1 cellular context compared by ENCODE assay signal in the genomic region with DNA sequence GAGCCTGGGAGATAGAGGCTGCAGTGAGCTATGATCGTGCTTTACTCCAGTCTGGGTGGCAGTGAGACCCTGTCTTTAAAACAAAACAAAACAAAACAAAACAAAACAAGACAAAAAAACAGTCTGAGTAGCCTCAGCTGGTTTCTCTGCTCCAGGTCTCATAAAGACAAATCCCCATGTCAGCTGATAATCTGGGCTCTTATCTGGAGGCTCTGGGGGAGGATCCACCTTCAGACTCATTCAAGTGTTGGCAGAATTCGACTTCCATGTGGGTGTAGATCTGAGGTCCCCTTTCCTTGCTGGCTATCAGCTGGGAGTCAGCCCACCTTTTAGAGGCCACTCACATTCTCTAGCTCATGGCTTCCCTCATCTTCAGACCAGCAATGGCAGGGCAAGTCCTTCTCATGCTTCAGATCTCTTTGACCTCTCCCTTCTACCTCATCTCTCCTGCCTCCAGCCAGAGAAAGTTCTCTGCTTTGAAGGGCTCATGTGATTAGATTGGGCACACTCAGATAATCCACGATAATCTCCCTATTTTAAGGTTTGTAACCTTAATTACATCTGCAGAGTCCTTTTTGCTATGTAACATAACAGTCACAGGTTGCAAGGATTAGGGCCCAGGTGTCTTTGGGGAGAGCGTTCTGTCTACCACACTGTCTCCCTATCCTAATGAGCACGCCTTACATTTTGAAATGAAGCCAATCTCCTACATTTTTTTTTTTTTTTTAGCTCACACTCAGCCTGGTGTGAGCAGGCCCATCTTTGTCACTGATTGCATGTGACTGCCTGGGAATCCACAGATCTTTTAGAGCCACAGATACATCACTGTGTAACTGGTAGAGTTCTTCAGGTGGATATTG.
TF ChIP-seq lines count a peak whose summit lies in the region.

No MANE protein-coding gene starts in this region.

TF ChIP-seq in K562, 482 proteins besides CTCF, POLR2A, EP300 and RAD21 (continued from another document and continues in another):
- TF ChIP-seq, protein P1, sequence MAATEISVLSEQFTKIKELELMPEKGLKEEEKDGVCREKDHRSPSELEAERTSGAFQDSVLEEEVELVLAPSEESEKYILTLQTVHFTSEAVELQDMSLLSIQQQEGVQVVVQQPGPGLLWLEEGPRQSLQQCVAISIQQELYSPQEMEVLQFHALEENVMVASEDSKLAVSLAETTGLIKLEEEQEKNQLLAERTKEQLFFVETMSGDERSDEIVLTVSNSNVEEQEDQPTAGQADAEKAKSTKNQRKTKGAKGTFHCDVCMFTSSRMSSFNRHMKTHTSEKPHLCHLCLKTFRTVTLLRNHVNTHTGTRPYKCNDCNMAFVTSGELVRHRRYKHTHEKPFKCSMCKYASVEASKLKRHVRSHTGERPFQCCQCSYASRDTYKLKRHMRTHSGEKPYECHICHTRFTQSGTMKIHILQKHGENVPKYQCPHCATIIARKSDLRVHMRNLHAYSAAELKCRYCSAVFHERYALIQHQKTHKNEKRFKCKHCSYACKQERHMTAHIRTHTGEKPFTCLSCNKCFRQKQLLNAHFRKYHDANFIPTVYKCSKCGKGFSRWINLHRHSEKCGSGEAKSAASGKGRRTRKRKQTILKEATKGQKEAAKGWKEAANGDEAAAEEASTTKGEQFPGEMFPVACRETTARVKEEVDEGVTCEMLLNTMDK (IDR thresholded peaks at IDR 0.05; ENCODE audit: borderline replicate concordance, insufficient read depth, low read depth, low read length, poor library complexity, severe bottlenecking) = no peak
- TF ChIP-seq, protein P2, sequence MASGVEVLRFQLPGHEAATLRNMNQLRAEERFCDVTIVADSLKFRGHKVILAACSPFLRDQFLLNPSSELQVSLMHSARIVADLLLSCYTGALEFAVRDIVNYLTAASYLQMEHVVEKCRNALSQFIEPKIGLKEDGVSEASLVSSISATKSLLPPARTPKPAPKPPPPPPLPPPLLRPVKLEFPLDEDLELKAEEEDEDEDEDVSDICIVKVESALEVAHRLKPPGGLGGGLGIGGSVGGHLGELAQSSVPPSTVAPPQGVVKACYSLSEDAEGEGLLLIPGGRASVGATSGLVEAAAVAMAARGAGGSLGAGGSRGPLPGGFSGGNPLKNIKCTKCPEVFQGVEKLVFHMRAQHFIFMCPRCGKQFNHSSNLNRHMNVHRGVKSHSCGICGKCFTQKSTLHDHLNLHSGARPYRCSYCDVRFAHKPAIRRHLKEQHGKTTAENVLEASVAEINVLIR (CRISPR knock-in tag; IDR thresholded peaks at IDR 0.05) = no peak
- TF ChIP-seq, protein P3, sequence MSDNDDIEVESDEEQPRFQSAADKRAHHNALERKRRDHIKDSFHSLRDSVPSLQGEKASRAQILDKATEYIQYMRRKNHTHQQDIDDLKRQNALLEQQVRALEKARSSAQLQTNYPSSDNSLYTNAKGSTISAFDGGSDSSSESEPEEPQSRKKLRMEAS (CRISPR knock-in tag; IDR thresholded peaks at IDR 0.05) = no peak
- TF ChIP-seq CBX1 (IDR thresholded peaks at IDR 0.05; ENCODE audit: low read depth) (no peak), DIDO1 (tag; IDR thresholded peaks at IDR 0.05; ENCODE audit: low read depth) (no peak), RCOR1 (IDR thresholded peaks at IDR 0.05; ENCODE audit: borderline replicate concordance in 1 of 2, low read depth in 2 of 2, low read length in 2 of 2) (peak; percentile 42 to 81; a peak in 2 of 4 replicates), MEF2D (tag; conservative IDR thresholded peaks at IDR 0.05; ENCODE audit: low read depth) (0 out of 2 replicates have a peak, but pooled peaks have one; percentile 18), ZBTB17 (CRISPR knock-in tag; IDR thresholded peaks at IDR 0.05) (no peak), CXXC5 (CRISPR knock-in tag; IDR thresholded peaks at IDR 0.05) (no peak), NONO (IDR thresholded peaks at IDR 0.05; ENCODE audit: low read depth in 2 of 2, low read length in 1 of 2) (no peak), RFX1 (IDR thresholded peaks at IDR 0.05) (no peak), MAFK (IDR thresholded peaks at IDR 0.05; ENCODE audit: low read length) (peak; percentile 9; the same call in 1 of the 2 replicates), ZNF143 (CRISPR knock-in tag; IDR thresholded peaks at IDR 0.05) (no peak), HMG20B (CRISPR knock-in tag; IDR thresholded peaks at IDR 0.05) (no peak), GATAD2A (IDR thresholded peaks at IDR 0.05) (no peak), HLTF (IDR thresholded peaks at IDR 0.05) (0 out of 2 replicates have a peak, but pooled peaks have one; percentile 28), ZSCAN32 (CRISPR knock-in tag; IDR thresholded peaks at IDR 0.05) (no peak), CC2D1A (IDR thresholded peaks at IDR 0.05) (no peak), MCM3 (IDR thresholded peaks at IDR 0.05) (no peak), ADNP (tag; IDR thresholded peaks at IDR 0.05) (no peak), NFIC (IDR thresholded peaks at IDR 0.05) (peak; percentile 61; the same call in 1 of the 2 replicates), ZNF57 (CRISPR knock-in tag; IDR thresholded peaks at IDR 0.05) (no peak), XRCC3 (IDR thresholded peaks at IDR 0.05) (no peak), CAMTA2 (CRISPR knock-in tag; conservative IDR thresholded peaks at IDR 0.05) (no peak), TBL1XR1 (IDR thresholded peaks at IDR 0.05; ENCODE audit: low read length in 2 of 2) (peak in 1 of 2 experiments; percentile 23; a peak in 1 of 4 replicates), CEBPB (tag; IDR thresholded peaks at IDR 0.05) (no peak), ARNT (IDR thresholded peaks at IDR 0.05) (0 out of 4 replicates have a peak, but pooled peaks of 1 of the 2 experiments have one; percentile 24), FIP1L1 (IDR thresholded peaks at IDR 0.05; ENCODE audit: low read depth, low read length, poor library complexity, severe bottlenecking) (no peak), DNMT1 (IDR thresholded peaks at IDR 0.05) (no peak)
- TF ChIP-seq, protein P4, sequence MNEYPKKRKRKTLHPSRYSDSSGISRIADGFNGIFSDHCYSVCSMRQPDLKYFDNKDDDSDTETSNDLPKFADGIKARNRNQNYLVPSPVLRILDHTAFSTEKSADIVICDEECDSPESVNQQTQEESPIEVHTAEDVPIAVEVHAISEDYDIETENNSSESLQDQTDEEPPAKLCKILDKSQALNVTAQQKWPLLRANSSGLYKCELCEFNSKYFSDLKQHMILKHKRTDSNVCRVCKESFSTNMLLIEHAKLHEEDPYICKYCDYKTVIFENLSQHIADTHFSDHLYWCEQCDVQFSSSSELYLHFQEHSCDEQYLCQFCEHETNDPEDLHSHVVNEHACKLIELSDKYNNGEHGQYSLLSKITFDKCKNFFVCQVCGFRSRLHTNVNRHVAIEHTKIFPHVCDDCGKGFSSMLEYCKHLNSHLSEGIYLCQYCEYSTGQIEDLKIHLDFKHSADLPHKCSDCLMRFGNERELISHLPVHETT (CRISPR knock-in tag; conservative IDR thresholded peaks at IDR 0.05 in 1 of 2, IDR thresholded peaks at IDR 0.05 in 1 of 2) = no peak
- TF ChIP-seq, protein P5, sequence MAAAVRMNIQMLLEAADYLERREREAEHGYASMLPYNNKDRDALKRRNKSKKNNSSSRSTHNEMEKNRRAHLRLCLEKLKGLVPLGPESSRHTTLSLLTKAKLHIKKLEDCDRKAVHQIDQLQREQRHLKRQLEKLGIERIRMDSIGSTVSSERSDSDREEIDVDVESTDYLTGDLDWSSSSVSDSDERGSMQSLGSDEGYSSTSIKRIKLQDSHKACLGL (CRISPR knock-in tag; IDR thresholded peaks at IDR 0.05; ENCODE audit: borderline replicate concordance, poor library complexity, severe bottlenecking) = no peak
- TF ChIP-seq, protein P6, sequence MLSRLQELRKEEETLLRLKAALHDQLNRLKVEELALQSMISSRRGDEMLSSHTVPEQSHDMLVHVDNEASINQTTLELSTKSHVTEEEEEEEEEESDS (CRISPR knock-in tag; IDR thresholded peaks at IDR 0.05) = no peak
- TF ChIP-seq, protein P7, sequence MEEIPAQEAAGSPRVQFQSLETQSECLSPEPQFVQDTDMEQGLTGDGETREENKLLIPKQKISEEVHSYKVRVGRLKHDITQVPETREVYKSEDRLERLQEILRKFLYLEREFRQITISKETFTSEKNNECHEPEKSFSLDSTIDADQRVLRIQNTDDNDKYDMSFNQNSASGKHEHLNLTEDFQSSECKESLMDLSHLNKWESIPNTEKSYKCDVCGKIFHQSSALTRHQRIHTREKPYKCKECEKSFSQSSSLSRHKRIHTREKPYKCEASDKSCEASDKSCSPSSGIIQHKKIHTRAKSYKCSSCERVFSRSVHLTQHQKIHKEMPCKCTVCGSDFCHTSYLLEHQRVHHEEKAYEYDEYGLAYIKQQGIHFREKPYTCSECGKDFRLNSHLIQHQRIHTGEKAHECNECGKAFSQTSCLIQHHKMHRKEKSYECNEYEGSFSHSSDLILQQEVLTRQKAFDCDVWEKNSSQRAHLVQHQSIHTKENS (CRISPR knock-in tag; IDR thresholded peaks at IDR 0.05) = no peak
- TF ChIP-seq, protein P8, sequence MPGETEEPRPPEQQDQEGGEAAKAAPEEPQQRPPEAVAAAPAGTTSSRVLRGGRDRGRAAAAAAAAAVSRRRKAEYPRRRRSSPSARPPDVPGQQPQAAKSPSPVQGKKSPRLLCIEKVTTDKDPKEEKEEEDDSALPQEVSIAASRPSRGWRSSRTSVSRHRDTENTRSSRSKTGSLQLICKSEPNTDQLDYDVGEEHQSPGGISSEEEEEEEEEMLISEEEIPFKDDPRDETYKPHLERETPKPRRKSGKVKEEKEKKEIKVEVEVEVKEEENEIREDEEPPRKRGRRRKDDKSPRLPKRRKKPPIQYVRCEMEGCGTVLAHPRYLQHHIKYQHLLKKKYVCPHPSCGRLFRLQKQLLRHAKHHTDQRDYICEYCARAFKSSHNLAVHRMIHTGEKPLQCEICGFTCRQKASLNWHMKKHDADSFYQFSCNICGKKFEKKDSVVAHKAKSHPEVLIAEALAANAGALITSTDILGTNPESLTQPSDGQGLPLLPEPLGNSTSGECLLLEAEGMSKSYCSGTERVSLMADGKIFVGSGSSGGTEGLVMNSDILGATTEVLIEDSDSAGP (CRISPR knock-in tag; IDR thresholded peaks at IDR 0.05) = no peak
- TF ChIP-seq, protein P9, sequence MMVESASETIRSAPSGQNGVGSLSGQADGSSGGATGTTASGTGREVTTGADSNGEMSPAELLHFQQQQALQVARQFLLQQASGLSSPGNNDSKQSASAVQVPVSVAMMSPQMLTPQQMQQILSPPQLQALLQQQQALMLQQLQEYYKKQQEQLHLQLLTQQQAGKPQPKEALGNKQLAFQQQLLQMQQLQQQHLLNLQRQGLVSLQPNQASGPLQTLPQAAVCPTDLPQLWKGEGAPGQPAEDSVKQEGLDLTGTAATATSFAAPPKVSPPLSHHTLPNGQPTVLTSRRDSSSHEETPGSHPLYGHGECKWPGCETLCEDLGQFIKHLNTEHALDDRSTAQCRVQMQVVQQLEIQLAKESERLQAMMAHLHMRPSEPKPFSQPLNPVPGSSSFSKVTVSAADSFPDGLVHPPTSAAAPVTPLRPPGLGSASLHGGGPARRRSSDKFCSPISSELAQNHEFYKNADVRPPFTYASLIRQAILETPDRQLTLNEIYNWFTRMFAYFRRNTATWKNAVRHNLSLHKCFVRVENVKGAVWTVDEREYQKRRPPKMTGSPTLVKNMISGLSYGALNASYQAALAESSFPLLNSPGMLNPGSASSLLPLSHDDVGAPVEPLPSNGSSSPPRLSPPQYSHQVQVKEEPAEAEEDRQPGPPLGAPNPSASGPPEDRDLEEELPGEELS (CRISPR knock-in tag; IDR thresholded peaks at IDR 0.05; ENCODE audit: borderline replicate concordance) = 0 out of 2 replicates have a peak, but pooled peaks have one; percentile 43
- TF ChIP-seq, protein P10, sequence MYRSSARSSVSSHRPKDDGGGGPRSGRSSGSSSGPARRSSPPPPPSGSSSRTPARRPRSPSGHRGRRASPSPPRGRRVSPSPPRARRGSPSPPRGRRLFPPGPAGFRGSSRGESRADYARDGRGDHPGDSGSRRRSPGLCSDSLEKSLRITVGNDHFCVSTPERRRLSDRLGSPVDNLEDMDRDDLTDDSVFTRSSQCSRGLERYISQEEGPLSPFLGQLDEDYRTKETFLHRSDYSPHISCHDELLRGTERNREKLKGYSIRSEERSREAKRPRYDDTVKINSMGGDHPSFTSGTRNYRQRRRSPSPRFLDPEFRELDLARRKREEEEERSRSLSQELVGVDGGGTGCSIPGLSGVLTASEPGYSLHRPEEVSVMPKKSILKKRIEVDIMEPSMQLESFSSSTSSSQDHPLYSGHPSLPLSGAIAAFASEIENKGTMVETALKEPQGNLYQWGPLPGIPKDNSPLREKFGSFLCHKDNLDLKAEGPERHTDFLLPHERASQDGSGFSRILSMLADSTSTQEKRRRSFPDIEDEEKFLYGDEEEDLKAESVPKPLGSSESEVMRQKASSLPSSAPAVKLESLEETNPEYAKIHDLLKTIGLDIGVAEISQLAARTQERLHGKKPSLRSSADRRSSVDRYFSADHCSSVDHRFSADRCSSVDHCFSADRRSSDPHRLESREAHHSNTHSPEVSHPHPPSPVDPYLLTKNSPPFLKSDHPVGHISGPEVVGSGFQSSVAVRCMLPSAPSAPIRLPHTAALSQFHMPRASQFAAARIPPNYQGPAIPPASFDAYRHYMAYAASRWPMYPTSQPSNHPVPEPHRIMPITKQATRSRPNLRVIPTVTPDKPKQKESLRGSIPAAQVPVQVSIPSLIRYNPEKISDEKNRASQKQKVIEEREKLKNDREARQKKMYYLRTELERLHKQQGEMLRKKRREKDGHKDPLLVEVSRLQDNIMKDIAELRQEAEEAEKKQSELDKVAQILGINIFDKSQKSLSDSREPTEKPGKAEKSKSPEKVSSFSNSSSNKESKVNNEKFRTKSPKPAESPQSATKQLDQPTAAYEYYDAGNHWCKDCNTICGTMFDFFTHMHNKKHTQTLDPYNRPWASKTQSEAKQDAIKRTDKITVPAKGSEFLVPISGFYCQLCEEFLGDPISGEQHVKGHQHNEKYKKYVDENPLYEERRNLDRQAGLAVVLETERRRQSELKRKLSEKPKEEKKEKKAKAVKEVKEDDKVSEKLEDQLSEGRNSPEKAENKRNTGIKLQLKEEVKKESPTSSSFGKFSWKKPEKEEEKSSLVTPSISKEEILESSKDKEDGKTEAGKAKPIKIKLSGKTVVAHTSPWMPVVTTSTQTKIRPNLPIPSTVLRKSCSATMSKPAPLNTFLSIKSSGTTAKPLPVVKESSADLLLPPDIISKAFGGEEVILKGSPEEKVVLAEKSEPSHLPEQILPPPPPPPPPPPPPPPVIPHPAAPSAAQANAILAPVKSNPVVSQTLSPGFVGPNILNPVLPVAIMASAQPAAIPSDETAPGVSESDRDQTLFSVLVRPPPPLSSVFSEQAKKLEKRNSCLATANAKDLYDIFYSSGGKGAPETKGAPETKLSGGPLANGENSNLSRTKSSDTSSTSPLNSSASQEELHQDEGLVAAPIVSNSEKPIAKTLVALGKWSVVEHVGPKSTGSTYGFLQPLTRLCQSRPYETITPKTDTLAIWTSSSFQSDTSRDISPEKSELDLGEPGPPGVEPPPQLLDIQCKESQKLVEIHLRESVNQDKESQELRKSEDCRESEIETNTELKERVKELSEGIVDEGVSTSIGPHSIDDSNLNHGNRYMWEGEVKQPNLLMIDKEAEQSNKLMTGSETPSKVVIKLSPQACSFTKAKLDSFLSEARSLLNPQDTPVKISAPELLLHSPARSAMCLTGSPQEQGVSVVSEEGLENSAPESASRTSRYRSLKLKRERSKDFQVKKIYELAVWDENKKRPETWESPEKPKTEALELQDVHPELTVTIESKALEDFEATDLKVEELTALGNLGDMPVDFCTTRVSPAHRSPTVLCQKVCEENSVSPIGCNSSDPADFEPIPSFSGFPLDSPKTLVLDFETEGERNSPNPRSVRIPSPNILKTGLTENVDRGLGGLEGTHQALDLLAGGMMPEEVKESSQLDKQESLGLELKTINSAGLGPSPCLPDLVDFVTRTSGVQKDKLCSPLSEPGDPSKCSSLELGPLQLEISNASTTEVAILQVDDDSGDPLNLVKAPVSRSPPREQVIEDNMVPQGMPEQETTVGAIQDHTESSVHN (IDR thresholded peaks at IDR 0.05; ENCODE audit: borderline replicate concordance in 1 of 2, low read depth in 1 of 2) = no peak; a peak in 1 of 4 replicates
